Comparison of ENCODE assay signal across 8 cellular contexts in the genomic region with DNA sequence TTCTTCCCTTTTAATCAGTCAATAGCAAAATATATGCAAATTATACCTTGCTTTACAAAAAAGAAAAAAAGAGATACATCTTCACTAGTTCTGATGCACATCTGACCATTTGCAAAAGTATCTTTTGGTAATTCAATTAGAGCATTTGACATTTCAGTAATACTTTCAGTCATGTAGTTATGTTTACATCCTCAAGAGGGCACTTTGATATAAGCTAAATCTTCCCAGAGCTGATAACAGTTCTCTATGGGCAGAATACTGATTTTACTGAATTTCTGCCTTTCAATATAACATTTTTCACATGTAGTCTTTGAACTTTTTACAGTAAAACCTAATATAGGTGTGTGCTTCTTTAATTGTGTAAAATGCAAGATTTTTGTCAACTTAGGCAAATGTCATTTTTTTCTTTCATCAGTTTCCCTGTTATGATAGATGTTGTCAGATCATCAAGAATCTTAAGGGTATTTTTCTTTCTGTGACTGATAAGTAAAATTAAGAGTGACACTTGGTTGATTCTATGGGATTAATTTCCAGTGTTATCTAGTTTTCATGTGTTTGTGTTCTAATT.
DNase-seq lines count a peak whose midpoint lies in the region; ATAC-seq, FAIRE-seq and TF ChIP-seq lines count a peak whose summit lies in the region.

No MANE protein-coding gene starts in this region.

- BruUV-seq in Panc1 (replicated peaks; lab: Mats Ljungman, UMichigan), result no TSS peak

- in situ Hi-C loops in Panc1 (cut with HindIII; ENCODE audit: low pct_unique_long_range_greater_than_20kb, low sequenced_read_pairs), result no loop called here

- no peaks in the 10 kb centered on the region for H4K20me1 ChIP-seq in fibroblast of lung (ENCODE audit: control insufficient read depth, extremely low read depth, insufficient read depth, low read length)

- DNase-seq in DMS 273 treated with DMSO at 0.1 percent for 48 hours (lab: John Stamatoyannopoulos, UW) (peak; percentile 50), HuH-7 (ENCODE audit: low spot score) (peak; percentile 15), Panc1 (ENCODE audit: low read depth, low spot score) (peak; percentile 12), fibroblast of lung (ENCODE audit: low read depth in 2 of 2) (peak; percentile 23 to 46), small intestine (peak; percentile 6)
- no peak for DNase-seq in activated naive CD4-positive, alpha-beta T cell (lab: John Stamatoyannopoulos, UW)
- DNase-seq in activated CD4-positive, alpha-beta T cell treated with anti-CD3 and anti-CD28 coated beads for 48 hours, result no peak

- CTCF ChIA-PET in Panc1 (lab: Charles Lee), result interaction anchor here (0.6 kb wide), 1 partner anchor 579 kb away, joined by 3 read pairs; no protein-coding TSS in a partner anchor

- POLR2A ChIA-PET in Panc1 (lab: Charles Lee), result no interaction called here

- no peaks in the 10 kb centered on the region for H3K79me2 ChIP-seq in fibroblast of lung (ENCODE audit: control insufficient read depth, insufficient read depth, low read length)

- H3K4me1 ChIP-seq in Panc1 (ENCODE audit: control insufficient read depth, insufficient read depth, low read length) (no peaks in the 10 kb centered on the region), fibroblast of lung (ENCODE audit: control insufficient read depth, extremely low read depth, insufficient read depth, low read length) (no peaks in the 10 kb centered on the region), small intestine (ENCODE audit: control insufficient read depth in 2 of 2, insufficient read depth in 1 of 2, low read depth in 1 of 2, low read length in 1 of 2) (no peaks in the 10 kb centered on the region)

- no peaks in the 10 kb centered on the region for H3K9me3 ChIP-seq in Panc1 (ENCODE audit: control insufficient read depth, insufficient read depth, low read depth, low read length)
- H3K9me3 ChIP-seq in fibroblast of lung (ENCODE audit: control insufficient read depth, insufficient read depth, low read depth, low read length), result no peaks in the 10 kb centered on the region
- no peaks in the 10 kb centered on the region for H3K9me3 ChIP-seq in small intestine (ENCODE audit: control insufficient read depth, low read depth)

- intact Hi-C loops in Panc1 (cut with micrococcal nuclease; ENCODE audit: unreplicated experiment), result loop anchor here (1.0 to 10.0 kb wide), 3 partner anchors 579 to 1012 kb away; no protein-coding TSS in a partner anchor

- H3K27me3 ChIP-seq in Panc1 (ENCODE audit: control insufficient read depth, insufficient read depth, low read length) (no peaks in the 10 kb centered on the region), fibroblast of lung (ENCODE audit: control insufficient read depth, insufficient read depth, low read length) (no peaks in the 10 kb centered on the region), small intestine (ENCODE audit: control insufficient read depth in 2 of 2, insufficient read depth in 2 of 2, low read length in 2 of 2) (no peaks in the 10 kb centered on the region)

- H3K4me3 ChIP-seq in Panc1 (ENCODE audit: low read depth in 2 of 2, low read length in 2 of 2), result no peak overlapping the region
- H3K4me3 ChIP-seq in fibroblast of lung (replicated peaks in 1 of 4; ENCODE audit: control extremely low read depth in 1 of 4, insufficient read depth in 1 of 4, low read depth in 3 of 4, low read length in 4 of 4), result no peak overlapping the region
- no peak overlapping the region for H3K4me3 ChIP-seq in small intestine (ENCODE audit: low read depth in 1 of 2, low read length in 2 of 2)

- no peak overlapping the region for H2AFZ ChIP-seq in fibroblast of lung (ENCODE audit: low read length)

- peak; percentile 77 for ATAC-seq in GM21381 (IDR thresholded peaks at IDR 0.05; ENCODE audit: unreplicated experiment)
- ATAC-seq in Panc1, result peak; percentile 69; the same call in 1 of the 2 replicates

- no peak overlapping the region for H3K4me2 ChIP-seq in fibroblast of lung (ENCODE audit: extremely low read depth, insufficient read depth, low read length)

- FAIRE-seq in small intestine (lab: Jason Lieb, UNC), result no peak

- TF ChIP-seq CTCF in Panc1 (IDR thresholded peaks at IDR 0.05) (peak; percentile 56; the same call in 1 of the 2 replicates), fibroblast of lung (conservative IDR thresholded peaks at IDR 0.05 in 1 of 2, IDR thresholded peaks at IDR 0.05 in 1 of 2; ENCODE audit: low read depth in 1 of 2, low read length in 2 of 2) (peak; percentile 12 to 58)

- H3K27ac ChIP-seq in Panc1 (ENCODE audit: low read length), result no peak overlapping the region
- no peak overlapping the region for H3K27ac ChIP-seq in fibroblast of lung (ENCODE audit: insufficient read depth, low read length)
- H3K27ac ChIP-seq in small intestine (ENCODE audit: low read depth in 1 of 2, low read length in 1 of 2), result no peak overlapping the region

- H3K36me3 ChIP-seq in Panc1 (ENCODE audit: control insufficient read depth, insufficient read depth, low read length) (no peaks in the 10 kb centered on the region), fibroblast of lung (ENCODE audit: control insufficient read depth, insufficient read depth, low read length) (no peaks in the 10 kb centered on the region), small intestine (ENCODE audit: control insufficient read depth in 2 of 2, insufficient read depth in 2 of 2, low read length in 2 of 2) (no peaks in the 10 kb centered on the region)

- H3K9ac ChIP-seq in fibroblast of lung (ENCODE audit: insufficient read depth, low read length), result no peak overlapping the region

Comparison
In these comparisons a context has a peak if more than half of its experiments do, and no peak if none do; other contexts are left out.
1. DNase-seq: peak in DMS 273 treated with DMSO at 0.1 percent for 48 hours (single experiment), HuH-7 (single experiment), Panc1 (single experiment), fibroblast of lung (2 of 2) and small intestine (single experiment); none in activated naive CD4-positive, alpha-beta T cell (0 of 4) and activated CD4-positive, alpha-beta T cell treated with anti-CD3 and anti-CD28 coated beads for 48 hours (single experiment).